Comparison of ENCODE assay signal across 20 cellular contexts in genomic region chr17:77807051-77807745, GRCh38.
"Had no signal": no experiment of that assay in that cellular context is flagged by ENCODE, and none has a peak within 500 bp of the region (broad histone marks: within the 10 kb centered on the region; RNA-seq: fewer than 3 reads in every experiment).

No MANE protein-coding gene starts in this region.

- H3K4me3 ChIP-seq: dorsolateral prefrontal cortex, hepatocyte, left ventricle myocardium inferior, lower lobe of right lung, psoas muscle, transverse colon, vagina had no signal

- H3K36me3 ChIP-seq: left ventricle myocardium inferior, lower lobe of right lung, transverse colon, vagina had no signal

- ATAC-seq: left colon; lower lobe of right lung; natural killer cell; psoas muscle; right cardiac atrium; stimulated activated naive B cell treated with anti-CD40 and anti-IgM and Interleukin-4, amounts not matched to agents 10 μg/mL and 1 μg/mL and 100 μg/mL, for 72 hours had no signal

- H3K4me2 ChIP-seq: hepatocyte had no signal

- H3K36me3 Mint-ChIP-seq: natural killer cell; stimulated activated naive B cell treated with anti-CD40 and anti-IgM and Interleukin-4, amounts not matched to agents 10 μg/mL and 1 μg/mL and 100 μg/mL, for 72 hours had no signal

- H2AFZ ChIP-seq: hepatocyte had no signal

- H3K4me3 Mint-ChIP-seq: natural killer cell; neural crest cell; stimulated activated naive B cell treated with anti-CD40 and anti-IgM and Interleukin-4, amounts not matched to agents 10 μg/mL and 1 μg/mL and 100 μg/mL, for 72 hours; stimulated activated naive CD8-positive, alpha-beta T cell treated with anti-CD3 and anti-CD28 coated beads, Interleukin-15, Interleukin-2, amounts not matched to agents 100 ng/mL and 50 ng/mL, for 24 hours had no signal

- DNase-seq: cerebellar nuclear complex; effector CD4-positive, alpha-beta T cell; head of caudate nucleus; left colon; left ventricle myocardium inferior; lower lobe of right lung; natural killer cell; nucleus accumbens; right cardiac atrium; small intestine; stimulated activated CD4-positive, alpha-beta T cell treated with anti-CD3 and anti-CD28 coated beads, Interleukin-15, amount 100 ng/mL, for 24 hours; stimulated activated CD4-positive, alpha-beta T cell treated with anti-CD3 and anti-CD28 coated beads, Interleukin-2, amount 100 ng/mL, for 48 hours; stimulated activated naive B cell treated with anti-CD40 and anti-IgM and Interleukin-4, amounts not matched to agents 10 μg/mL and 1 μg/mL and 100 μg/mL, for 72 hours; transverse colon had no signal

- H3K27ac ChIP-seq: dorsolateral prefrontal cortex, hepatocyte, left ventricle myocardium inferior, lower lobe of right lung, psoas muscle, transverse colon, vagina had no signal

- H3K9me3 ChIP-seq: left ventricle myocardium inferior, lower lobe of right lung, psoas muscle, transverse colon, vagina had no signal

- H3K9me3 Mint-ChIP-seq: natural killer cell; stimulated activated naive B cell treated with anti-CD40 and anti-IgM and Interleukin-4, amounts not matched to agents 10 μg/mL and 1 μg/mL and 100 μg/mL, for 72 hours; stimulated activated naive CD8-positive, alpha-beta T cell treated with anti-CD3 and anti-CD28 coated beads, Interleukin-15, Interleukin-2, amounts not matched to agents 100 ng/mL and 50 ng/mL, for 24 hours had no signal

- H3K27ac Mint-ChIP-seq: natural killer cell; stimulated activated naive B cell treated with anti-CD40 and anti-IgM and Interleukin-4, amounts not matched to agents 10 μg/mL and 1 μg/mL and 100 μg/mL, for 72 hours; stimulated activated naive CD8-positive, alpha-beta T cell treated with anti-CD3 and anti-CD28 coated beads, Interleukin-15, Interleukin-2, amounts not matched to agents 100 ng/mL and 50 ng/mL, for 24 hours had no signal

- H3K27me3 ChIP-seq: dorsolateral prefrontal cortex, vagina had no signal
